In genomic region chr6:106405044-106405443, GRCh38 we compare ENCODE assay signal across 7 cellular contexts. TPM values are rescaled to one million over a fixed set of nuclear protein-coding genes. Genes with fewer than 3 reads are reported as not detected.
A peak's percentile ranks its signal among the peaks of the same experiment; 100 is the strongest.
DNase-seq lines count a peak whose midpoint lies in the region; FAIRE-seq and TF ChIP-seq lines count a peak whose summit lies in the region.
"Not testable (repeated sequence)": the region's sequence is repeated elsewhere in the genome, so short reads cannot be mapped to it uniquely, and the experiment has no call there.

No MANE protein-coding gene starts in this region.

- not testable (repeated sequence) for H3K79me1 ChIP-seq in H1 (ENCODE audit: low read depth, low read length)

- not testable (repeated sequence) for H3K23me2 ChIP-seq in H1 (ENCODE audit: low read depth, low read length)

- H4K20me1 ChIP-seq in astrocyte (ENCODE audit: insufficient read depth, low read length); H1 (replicated peaks in 1 of 2; ENCODE audit: control insufficient read depth in 1 of 2, insufficient read depth in 2 of 2, low read length in 2 of 2): not testable (repeated sequence)

- not testable (repeated sequence) for H2AK5ac ChIP-seq in H1 (ENCODE audit: low read depth, low read length)

- H3K9me3 Mint-ChIP-seq in astrocyte (ENCODE audit: unreplicated experiment): peaks cover 16% of the 10 kb centered on the region

- not testable (repeated sequence) for H4K8ac ChIP-seq in H1 (ENCODE audit: extremely low read depth, insufficient read depth, low read length)

- not testable (repeated sequence) for H3K23ac ChIP-seq in H1 (ENCODE audit: insufficient read length)

- H2BK120ac ChIP-seq in H1 (replicated peaks; ENCODE audit: low read depth, low read length): not testable (repeated sequence)

- H3K18ac ChIP-seq in H1 (ENCODE audit: extremely low read depth, low read length): not testable (repeated sequence)

- H2BK20ac ChIP-seq in H1 (ENCODE audit: low read length): not testable (repeated sequence)

- WGBS in H1 (ENCODE audit: extremely low coverage in 1 of 2, insufficient coverage in 1 of 2, insufficient read length in 1 of 2, insufficient replicate concordance in 2 of 2, low coverage in 1 of 2, low lambda C conversion rate in 2 of 2, missing lambda C conversion rate in 1 of 2), 2 experiments: 87% methylated on average over 5 of the region's 5 CpGs; no CpG with 5 or more reads in 1 of the 2 experiments

- H3K27me3 ChIP-seq in astrocyte (ENCODE audit: insufficient read depth, low read length); H1 (replicated peaks in 1 of 4; ENCODE audit: control insufficient read depth in 3 of 4, extremely low read depth in 1 of 4, insufficient read depth in 3 of 4, low read length in 3 of 4): not testable (repeated sequence)

- not testable (repeated sequence) for H2BK5ac ChIP-seq in H1 (ENCODE audit: low read depth, low read length)

- TF ChIP-seq POLR2A in H1 (IDR thresholded peaks at IDR 0.05; ENCODE audit: control extremely low read depth in 1 of 2, low read depth in 2 of 2, low read length in 2 of 2): not testable (repeated sequence)

- CTCF ChIA-PET in H1 (lab: Charles Lee; ENCODE audit: partially characterized antibody): interaction anchor here (1.3 to 1.5 kb wide), 2 partner anchors 13 to 70 kb away, joined by 3 read pairs; no protein-coding TSS in a partner anchor

- H3K56ac ChIP-seq in H1 (replicated peaks; ENCODE audit: insufficient read length, low read depth, low read length): not testable (repeated sequence)

- not testable (repeated sequence) for H3K9ac ChIP-seq in astrocyte (ENCODE audit: low read length); H1 (replicated peaks in 1 of 4; ENCODE audit: extremely low read depth in 1 of 4, low read depth in 3 of 4, low read length in 3 of 4)

- not testable (repeated sequence) for H3K4me1 Mint-ChIP-seq in astrocyte (ENCODE audit: low read depth, unreplicated experiment)

- H3K36me3 Mint-ChIP-seq in astrocyte (ENCODE audit: low read depth, unreplicated experiment): not testable (repeated sequence)

- H3K79me2 ChIP-seq in astrocyte (ENCODE audit: insufficient read depth, low read length); H1 (ENCODE audit: control insufficient read depth in 1 of 2, insufficient read depth in 2 of 2, low read length in 2 of 2): not testable (repeated sequence)

- H3K27me3 Mint-ChIP-seq in astrocyte (ENCODE audit: low read depth, unreplicated experiment): not testable (repeated sequence)

- not testable (repeated sequence) for FAIRE-seq in astrocyte (lab: Jason Lieb, UNC); H1 (lab: Jason Lieb, UNC)

- TF ChIP-seq RAD21 in H1 (IDR thresholded peaks at IDR 0.05 in 1 of 2, conservative IDR thresholded peaks at IDR 0.05 in 1 of 2; ENCODE audit: low read depth in 2 of 2, low read length in 2 of 2): not testable (repeated sequence)

- not testable (repeated sequence) for H3K14ac ChIP-seq in H1 (ENCODE audit: insufficient read length)

- peak overlapping the region; percentile 69 for H3K27ac Mint-ChIP-seq in astrocyte (ENCODE audit: unreplicated experiment)

- H2AFZ ChIP-seq in astrocyte (ENCODE audit: low read depth, low read length): peak overlapping the region; percentile 32
- H2AFZ ChIP-seq in H1 (ENCODE audit: low read length): not testable (repeated sequence)

- H3K4me3 ChIP-seq in astrocyte (ENCODE audit: insufficient read depth, low read depth, low read length); H1 (ENCODE audit: extremely low read depth in 1 of 4, insufficient read depth in 2 of 4, low read depth in 3 of 4, low read length in 4 of 4): not testable (repeated sequence)

- H3K27ac ChIP-seq in astrocyte (ENCODE audit: low read depth, low read length); H1 (ENCODE audit: low read depth, low read length): not testable (repeated sequence)

- not testable (repeated sequence) for H3K4me3 Mint-ChIP-seq in astrocyte (ENCODE audit: unreplicated experiment)

- not testable (repeated sequence) for H3K36me3 ChIP-seq in astrocyte (ENCODE audit: insufficient read depth, low read length); H1 (ENCODE audit: control insufficient read depth in 2 of 4, insufficient read depth in 4 of 4, low read length in 3 of 4)

- H3K9me3 ChIP-seq in astrocyte (ENCODE audit: insufficient read depth, low read depth, low read length); H1 (ENCODE audit: insufficient read depth in 2 of 2, low read depth in 1 of 2, low read length in 1 of 2): not testable (repeated sequence)

- H3K4ac ChIP-seq in H1 (replicated peaks; ENCODE audit: insufficient read length, low read depth, low read length): not testable (repeated sequence)

- H2BK12ac ChIP-seq in H1 (ENCODE audit: low read depth, low read length): not testable (repeated sequence)

- POLR2A ChIA-PET in H1 (lab: Charles Lee; ENCODE audit: partially characterized antibody): not testable (repeated sequence)

- TF ChIP-seq CTCF in astrocyte (IDR thresholded peaks at IDR 0.05; ENCODE audit: insufficient read depth, low read depth, low read length); H1 (IDR thresholded peaks at IDR 0.05; ENCODE audit: control extremely low read depth in 1 of 3, insufficient read depth in 1 of 3, low read depth in 1 of 3, low read length in 3 of 3): not testable (repeated sequence)

- not testable (repeated sequence) for H3K4me1 ChIP-seq in astrocyte (ENCODE audit: insufficient read depth, low read length); H1 (replicated peaks in 1 of 4; ENCODE audit: control insufficient read depth in 3 of 4, insufficient read depth in 4 of 4, low read length in 3 of 4)

- not testable (repeated sequence) for H2BK15ac ChIP-seq in H1 (ENCODE audit: low read length)

- H4K91ac ChIP-seq in H1 (replicated peaks; ENCODE audit: insufficient read length, low read length): not testable (repeated sequence)

- H4K5ac ChIP-seq in H1 (ENCODE audit: insufficient read length, low read depth, low read length): not testable (repeated sequence)

- H3K4me2 ChIP-seq in astrocyte (ENCODE audit: low read length): peak overlapping the region; percentile 39
- not testable (repeated sequence) for H3K4me2 ChIP-seq in H1 (ENCODE audit: insufficient read depth in 1 of 2, low read depth in 2 of 2, low read length in 2 of 2)

- DNase-seq in EL: peak; percentile 44
- peak; percentile 12 for DNase-seq in LoVo (ENCODE audit: low spot score)
- peak; percentile 11 for DNase-seq in T1000 (lab: John Stamatoyannopoulos, UW)
- peak; percentile 44 for DNase-seq in astrocyte (ENCODE audit: low read depth)
- not testable (repeated sequence) for DNase-seq in H1 (ENCODE audit: low read depth in 1 of 2, low spot score in 2 of 2)
- DNase-seq in myocyte (ENCODE audit: low read depth): peak; percentile 14
- DNase-seq in smooth muscle cell of the brain vasculature (ENCODE audit: low read depth, low spot score): peak; percentile 18

- TF ChIP-seq EP300 in H1 (IDR thresholded peaks at IDR 0.05; ENCODE audit: borderline replicate concordance in 1 of 2, low read depth in 2 of 2, low read length in 2 of 2): not testable (repeated sequence)

TF ChIP-seq in H1, 55 proteins besides CTCF, POLR2A, EP300 and RAD21:
- TF ChIP-seq MAFK (IDR thresholded peaks at IDR 0.05; ENCODE audit: low read depth, low read length): peak; percentile 15; the same call in 1 of the 2 replicates

RNA-seq across cellular contexts. Expression of gene CRYBG1, which starts 44.5 kb away (rescaled TPM):
- total RNA-seq in astrocyte: 0.64 and 1.4 TPM in 2 replicates
- total RNA-seq in H1 (2021; fragmentation: NEBNext Ultra II Directional; extraction: Animal tissue kit (Norgen Biotek cat#: 25700)): 11.6 and 11.9 TPM in 2 replicates
- 1.6 and 2.2 TPM in 2 replicates for polyA plus RNA-seq in H1 (2011; rRNA removed)
- polyA plus RNA-seq in H1 (2011; cell fraction: cytosol; rRNA removed): 2.5 TPM
- 4.0 TPM for polyA plus RNA-seq in H1 (2011; cell fraction: nucleus; rRNA removed)
- polyA plus RNA-seq in H1 (2012, experiment 1 of 2): 4.9 to 6.5 TPM (median 5.3 TPM) in 4 replicates
- polyA plus RNA-seq in H1 (2012, experiment 2 of 2): 0.38 TPM
- polyA plus RNA-seq in H1 (2013, experiment 1 of 2): 11.1 TPM
- 10.9 TPM for polyA plus RNA-seq in H1 (2013, experiment 2 of 2)
- polyA minus RNA-seq in H1 (2011; rRNA and poly(A)+ RNA removed): 8.1 and 8.9 TPM in 2 replicates
- 6.7 TPM for polyA minus RNA-seq in H1 (2011; cell fraction: cytosol; rRNA and poly(A)+ RNA removed)
- polyA minus RNA-seq in H1 (2011; cell fraction: nucleus; rRNA and poly(A)+ RNA removed): 8.6 TPM
- 2.2 and 5.5 TPM in 2 replicates for total RNA-seq in myocyte
- 0.64 TPM for polyA plus RNA-seq in myocyte (2012)
